ENCODE assay signal across 8 cellular contexts in the genomic region with DNA sequence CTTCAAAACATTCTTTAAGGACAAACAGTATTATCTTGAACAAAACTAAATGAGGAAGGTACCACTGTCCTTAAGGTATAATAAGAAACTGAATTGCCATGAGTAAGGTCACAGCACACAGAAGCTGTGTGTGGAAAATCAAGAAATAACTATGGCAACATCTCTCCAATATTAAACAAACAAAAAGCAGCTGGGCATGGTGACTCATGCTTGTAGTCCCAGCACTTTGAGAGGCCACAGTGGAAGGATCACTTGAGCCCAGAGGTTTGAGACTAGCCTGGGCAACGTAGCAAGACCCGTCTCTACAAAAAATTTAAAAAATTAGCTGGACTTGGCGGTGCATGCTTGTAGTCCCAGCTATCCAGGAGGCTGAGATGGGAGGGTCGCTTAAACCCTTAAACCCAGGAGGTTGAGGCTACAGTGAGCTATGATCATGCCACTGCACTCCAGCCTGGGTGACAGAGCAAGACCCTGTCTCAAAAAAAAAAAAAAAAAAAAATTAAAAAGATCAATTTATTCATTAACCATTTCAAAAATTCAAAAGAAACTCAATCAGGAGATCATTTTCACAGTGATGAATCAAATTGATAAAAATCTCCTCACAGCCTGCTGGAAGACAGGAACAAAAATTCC.
DNase-seq lines count a peak whose midpoint lies in the region; ATAC-seq, FAIRE-seq and TF ChIP-seq lines count a peak whose summit lies in the region.
"Had no signal": no experiment of that assay in that cellular context is flagged by ENCODE, and none has a peak within 500 bp of the region (broad histone marks: within the 10 kb centered on the region; RNA-seq: fewer than 3 reads in every experiment).

No MANE protein-coding gene starts in this region.

- no peaks in the 10 kb centered on the region for H3K27me3 ChIP-seq in SJSA1 (replicated peaks)
- no peaks in the 10 kb centered on the region for H3K27me3 ChIP-seq in small intestine (ENCODE audit: control insufficient read depth in 2 of 2, insufficient read depth in 2 of 2, low read length in 2 of 2)

- TF ChIP-seq POLR2A in GM18505 (IDR thresholded peaks at IDR 0.05; ENCODE audit: borderline replicate concordance, extremely low read depth, insufficient read depth, insufficient read length), result no peak

- H3K9me3 ChIP-seq in SJSA1 (replicated peaks), result 0 out of 2 replicates have a peak, but pooled peaks cover 3% of the 10 kb centered on the region
- H3K9me3 ChIP-seq in small intestine (ENCODE audit: control insufficient read depth, low read depth), result no peaks in the 10 kb centered on the region

- 59 to 69% (median 61%) methylated on average over 4 of the region's 4 CpGs for WGBS in small intestine, 3 donors

- peak overlapping the region; percentile 63 for H3K27ac ChIP-seq in SJSA1
- H3K27ac ChIP-seq in small intestine (ENCODE audit: low read depth in 1 of 2, low read length in 1 of 2), result peak overlapping the region in 1 of 2 donors; percentile 53

- ATAC-seq in GM18505 (IDR thresholded peaks at IDR 0.05; ENCODE audit: unreplicated experiment) (no peak), GM19467 (IDR thresholded peaks at IDR 0.05; ENCODE audit: unreplicated experiment) (no peak)
- ATAC-seq: activated naive CD8-positive, alpha-beta T cell treated with anti-CD3 and anti-CD28 coated beads, Interleukin-2, amount 50 U/mL, for 24 hours had no signal

- no peak for TF ChIP-seq CTCF in HFF-Myc (IDR thresholded peaks at IDR 0.05; ENCODE audit: low read depth, low read length, missing control alignments)
- TF ChIP-seq CTCF in fibroblast of villous mesenchyme (IDR thresholded peaks at IDR 0.05; ENCODE audit: insufficient read depth, low read depth, low read length), result no peak
- TF ChIP-seq CTCF in D721Med (IDR thresholded peaks at IDR 0.05; ENCODE audit: insufficient read depth, missing control alignments), result no peak

- FAIRE-seq in small intestine (lab: Jason Lieb, UNC), result no peak
- no peak for FAIRE-seq in D721Med (lab: Jason Lieb, UNC)

- DNase-seq in HFF-Myc (ENCODE audit: extremely low read depth, low read depth), result peak; percentile 84
- DNase-seq in SJSA1 (ENCODE audit: low read depth in 1 of 2, low spot score in 2 of 2), result peak; percentile 81 to 86
- DNase-seq in fibroblast of villous mesenchyme (ENCODE audit: low read depth), result peak; percentile 91
- DNase-seq in small intestine, result peak; percentile 14
- no peak for DNase-seq in D721Med (ENCODE audit: insufficient read length, low spot score)
- DNase-seq: activated naive CD8-positive, alpha-beta T cell treated with anti-CD3 and anti-CD28 coated beads, Interleukin-2, amount 50 U/mL, for 24 hours had no signal

- no peaks in the 10 kb centered on the region for H3K36me3 ChIP-seq in SJSA1
- H3K36me3 ChIP-seq in small intestine (ENCODE audit: control insufficient read depth in 2 of 2, insufficient read depth in 2 of 2, low read length in 2 of 2), result no peaks in the 10 kb centered on the region

- peaks cover 30% of the 10 kb centered on the region for H3K4me1 ChIP-seq in SJSA1 (replicated peaks)
- H3K4me1 ChIP-seq in small intestine (ENCODE audit: control insufficient read depth in 2 of 2, insufficient read depth in 1 of 2, low read depth in 1 of 2, low read length in 1 of 2), result no peaks in the 10 kb centered on the region

- no peak overlapping the region for H3K4me3 ChIP-seq in HFF-Myc (replicated peaks; ENCODE audit: low read depth, low read length)
- H3K4me3 ChIP-seq in SJSA1, result no peak overlapping the region
- H3K4me3 ChIP-seq in fibroblast of villous mesenchyme (ENCODE audit: low read depth, low read length), result no peak overlapping the region
- no peak overlapping the region for H3K4me3 ChIP-seq in small intestine (ENCODE audit: low read depth in 1 of 2, low read length in 2 of 2)
